20 cellular contexts compared by ENCODE assay signal in the genomic region with DNA sequence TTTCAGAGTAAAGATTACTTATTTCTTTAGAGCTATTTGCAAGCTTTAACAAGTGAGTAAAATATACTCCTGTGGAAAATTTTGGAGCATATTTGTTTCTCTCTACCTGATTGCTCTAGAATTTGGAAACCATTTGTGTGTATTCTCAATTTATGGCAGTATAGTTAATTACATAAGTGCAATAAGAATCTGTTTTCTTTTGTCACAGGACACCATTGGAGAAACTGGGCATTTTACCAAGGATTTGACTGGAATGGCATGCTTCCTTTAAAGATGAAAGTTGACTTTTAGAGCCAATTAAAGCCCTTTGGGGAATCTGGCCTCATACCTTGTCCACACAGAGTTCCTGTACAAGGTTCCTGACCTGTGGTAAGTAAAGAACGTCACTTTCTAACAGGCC. TPM values are rescaled to one million over a fixed set of nuclear protein-coding genes. Genes with fewer than 3 reads are reported as not detected.
DNase-seq lines count a peak whose midpoint lies in the region; ATAC-seq lines count a peak whose summit lies in the region.
"Had no signal": no experiment of that assay in that cellular context is flagged by ENCODE, and none has a peak within 500 bp of the region (broad histone marks: within the 10 kb centered on the region; RNA-seq: fewer than 3 reads in every experiment).

No MANE protein-coding gene starts in this region.

- H3K79me2 ChIP-seq in GM23248 (ENCODE audit: insufficient read depth), result no peaks in the 10 kb centered on the region

- H3K9me2 ChIP-seq in GM23248 (ENCODE audit: insufficient read depth), result no peaks in the 10 kb centered on the region

- ATAC-seq in HG03565 (IDR thresholded peaks at IDR 0.05; ENCODE audit: unreplicated experiment) (no peak), GM18873 (IDR thresholded peaks at IDR 0.05; ENCODE audit: low FRiP score, unreplicated experiment) (no peak)
- ATAC-seq: activated CD4-positive, alpha-beta T cell treated with anti-CD3 and anti-CD28 coated beads for 36 hours; body of pancreas had no signal

- H3K4me3 ChIP-seq in GM23248, result no peak overlapping the region
- H3K4me3 ChIP-seq: body of pancreas, coronary artery, MG63, PC-9 had no signal

- peak; percentile 54 for DNase-seq in A172 (ENCODE audit: low spot score)
- peak; percentile 23 for DNase-seq in GM23248
- DNase-seq in OCI-M1 (lab: John Stamatoyannopoulos, UW), result peak; percentile 6
- DNase-seq in fibroblast of gingiva (ENCODE audit: low read depth), result peak; percentile 49
- no peak for DNase-seq in activated naive CD4-positive, alpha-beta T cell (lab: John Stamatoyannopoulos, UW)
- DNase-seq in NCI-H1694 treated with DMSO at 0.1 percent for 48 hours (lab: John Stamatoyannopoulos, UW), result no peak
- DNase-seq: activated CD4-positive, alpha-beta T cell treated with anti-CD3 and anti-CD28 coated beads for 36 hours; body of pancreas; CD4-positive, CD25-positive, alpha-beta regulatory T cell; kidney; MG63; naive B cell; occipital lobe; stimulated activated CD4-positive, alpha-beta T cell treated with anti-CD3 and anti-CD28 coated beads, Interleukin-12 subunit alpha, Interleukin-12 subunit beta, amount 100 ng/mL, for 4 hours; T-helper 1 cell had no signal

- in situ Hi-C loops in GM23248 (cut with MboI), result no loop called here

- 0 out of 2 replicates have a peak, but pooled peaks cover 9% of the 10 kb centered on the region for H3K4me1 ChIP-seq in GM23248 (ENCODE audit: insufficient read depth)
- H3K4me1 ChIP-seq: body of pancreas had no signal

- no peak overlapping the region for H3K4me2 ChIP-seq in GM23248 (ENCODE audit: unreplicated experiment)
- H3K4me2 ChIP-seq: PC-9 had no signal

- no peaks in the 10 kb centered on the region for H3K36me3 ChIP-seq in GM23248 (ENCODE audit: low read depth)

- no peak overlapping the region for H3K27ac ChIP-seq in GM23248
- H3K27ac ChIP-seq: body of pancreas, coronary artery, PC-9 had no signal

- peaks cover 11% of the 10 kb centered on the region; the same call in 1 of the 2 replicates for H3F3A ChIP-seq in GM23248 (ENCODE audit: insufficient read depth)

- H4K20me1 ChIP-seq in GM23248 (ENCODE audit: insufficient read depth), result no peaks in the 10 kb centered on the region

- no peak overlapping the region for H2AFZ ChIP-seq in GM23248
- H2AFZ ChIP-seq: PC-9 had no signal

- 91 to 100% methylated on average over 1 of the region's 1 CpG for WGBS in GM23248 (ENCODE audit: low coverage in 1 of 2, low lambda C conversion rate in 2 of 2, missing lambda C conversion rate in 2 of 2), 2 experiments

- H3K27me3 ChIP-seq in GM23248 (replicated peaks; ENCODE audit: insufficient read depth), result no peaks in the 10 kb centered on the region
- H3K27me3 ChIP-seq: body of pancreas, MG63 had no signal

- H3K9ac ChIP-seq in GM23248, result no peak overlapping the region

- H3K9me3 ChIP-seq in GM23248 (ENCODE audit: low read depth), result no peaks in the 10 kb centered on the region
- H3K9me3 ChIP-seq: body of pancreas, MG63 had no signal

RNA-seq across cellular contexts. Expression of a gene that starts 38.4 kb away (rescaled TPM):
- 5.3 and 9.2 TPM in 2 replicates for total RNA-seq in A172 (2014; rRNA removed; shearing (Covaris generic))
- total RNA-seq in GM23248 (2014; rRNA removed; shearing (Covaris generic)), result 3.8 and 4.6 TPM in 2 replicates
- polyA plus RNA-seq in GM23248 (2016; fragmentation: Nextera tagmentation; extraction: Ambion mirVana), result 5.5 and 5.7 TPM in 2 replicates
- total RNA-seq: activated T-helper 1 cell treated with anti-CD3 and anti-CD28 coated beads, Interleukin-12 subunit alpha, Interleukin-12 subunit beta, Interleukin-2, Interleukin-4 antibody, amounts not matched to agents 30 ng/mL and 10 ng/mL and 1 ng/mL, durations not matched to agents 14 hours and 24 hours and 36 hours; CD4-positive, CD25-positive, alpha-beta regulatory T cell had no signal
- polyA plus RNA-seq: CD4-positive, CD25-positive, alpha-beta regulatory T cell had no signal

Comparison
In these comparisons a context has a peak if more than half of its experiments do, and no peak if none do; other contexts are left out.
1. DNase-seq: peak in A172 (single experiment), GM23248 (single experiment), OCI-M1 (single experiment) and fibroblast of gingiva (single experiment); none in activated naive CD4-positive, alpha-beta T cell (0 of 4) and NCI-H1694 treated with DMSO at 0.1 percent for 48 hours (single experiment).